9 cellular contexts compared by ENCODE assay signal in genomic region chr3:30752961-30753360, GRCh38.
DNase-seq lines count a peak whose midpoint lies in the region; ATAC-seq and TF ChIP-seq lines count a peak whose summit lies in the region.
"Had no signal": no experiment of that assay in that cellular context is flagged by ENCODE, and none has a peak within 500 bp of the region (broad histone marks: within the 10 kb centered on the region; RNA-seq: fewer than 3 reads in every experiment).

No MANE protein-coding gene starts in this region.

- ATAC-seq in GM21526 (IDR thresholded peaks at IDR 0.05; ENCODE audit: low FRiP score, unreplicated experiment) (no peak), GM21367 (IDR thresholded peaks at IDR 0.05; ENCODE audit: unreplicated experiment) (no peak)

- TF ChIP-seq CTCF in cardiac fibroblast (IDR thresholded peaks at IDR 0.05; ENCODE audit: low read depth, low read length): no peak

- DNase-seq in EL (peak; percentile 64), MV-4-11 (lab: John Stamatoyannopoulos, UW) (peak; percentile 60), cardiac fibroblast (ENCODE audit: low read depth in 2 of 2) (peak; percentile 66 to 82), non-pigmented ciliary epithelial cell (ENCODE audit: low read depth) (peak; percentile 49), KG1 (lab: John Stamatoyannopoulos, UW) (no peak), iPS-NIHi7 (ENCODE audit: extremely low spot score) (no peak)
- DNase-seq: NCI-H1417 treated with DMSO at 0.1 percent for 48 hours had no signal

- H3K4me3 ChIP-seq in cardiac fibroblast (replicated peaks in 1 of 2; ENCODE audit: low read depth in 2 of 2, low read length in 2 of 2): no peak overlapping the region

Comparison
In these comparisons a context has a peak if more than half of its experiments do, and no peak if none do; other contexts are left out.
1. DNase-seq: peak in EL (single experiment), MV-4-11 (single experiment), cardiac fibroblast (2 of 2) and non-pigmented ciliary epithelial cell (single experiment); none in KG1 (single experiment) and iPS-NIHi7 (single experiment).